ENCODE assay signal across 8 cellular contexts in genomic region chr7:152436279-152437147, GRCh38.
DNase-seq lines count a peak whose midpoint lies in the region; ATAC-seq and TF ChIP-seq lines count a peak whose summit lies in the region.

No MANE protein-coding gene starts in this region.

- peak overlapping the region; percentile 37 for H3K9ac ChIP-seq in iPS-15b (ENCODE audit: low read depth, low read length)

- no peaks in the 10 kb centered on the region for H3K36me3 ChIP-seq in brain microvascular endothelial cell (replicated peaks)
- H3K36me3 ChIP-seq in iPS-15b (ENCODE audit: control insufficient read depth, insufficient read depth, low read length) = no peaks in the 10 kb centered on the region

- H3K4me3 ChIP-seq in brain microvascular endothelial cell (ENCODE audit: low read depth, low read length) (peak overlapping the region; percentile 70), iPS-15b (ENCODE audit: low read depth, low read length) (peak overlapping the region; percentile 48), skeletal muscle cell (ENCODE audit: low read depth, low read length) (peak overlapping the region; percentile 54)

- in situ Hi-C loops in brain microvascular endothelial cell (cut with HindIII; ENCODE audit: low pct_ligation_motif_present, low sequenced_read_pairs) = no loop called here

- H3K27ac ChIP-seq in brain microvascular endothelial cell = peak overlapping the region; percentile 93

- H3K27me3 ChIP-seq in brain microvascular endothelial cell (replicated peaks) = no peaks in the 10 kb centered on the region
- peaks cover 5% of the 10 kb centered on the region for H3K27me3 ChIP-seq in iPS-15b (ENCODE audit: control insufficient read depth, insufficient read depth, low read length)

- no peaks in the 10 kb centered on the region for H3K9me3 ChIP-seq in iPS-15b (ENCODE audit: control insufficient read depth, insufficient read depth, low read length)

- no peak for TF ChIP-seq CTCF in brain microvascular endothelial cell (IDR thresholded peaks at IDR 0.05; ENCODE audit: low read depth, low read length, missing control alignments)

- peak; percentile 47 for ATAC-seq in HG02973 (IDR thresholded peaks at IDR 0.05; ENCODE audit: unreplicated experiment)

- peak; percentile 84 to 96 for DNase-seq in NCI-H187 (lab: John Stamatoyannopoulos, UW)
- no peak for DNase-seq in NCI-H187 treated with DMSO at 0.1 percent for 48 hours (lab: John Stamatoyannopoulos, UW)
- DNase-seq in NCI-H2081 treated with DMSO at 0.1 percent for 48 hours (lab: John Stamatoyannopoulos, UW) = peak; percentile 60
- DNase-seq in UCSD-AML1 (lab: John Stamatoyannopoulos, UW; ENCODE audit: unreplicated experiment) = peak; percentile 84
- peak; percentile 87 for DNase-seq in brain microvascular endothelial cell
- peak; percentile 79 for DNase-seq in skeletal muscle cell (ENCODE audit: low read depth)

- peaks cover 4% of the 10 kb centered on the region for H3K4me1 ChIP-seq in iPS-15b (ENCODE audit: control insufficient read depth, insufficient read depth, low read length)
